Comparison of ENCODE assay signal across 31 cellular contexts in genomic region chr19:35474104-35474503, GRCh38. TPM values are rescaled to one million over a fixed set of nuclear protein-coding genes. Genes with fewer than 3 reads are reported as not detected.
"Had no signal": no experiment of that assay in that cellular context is flagged by ENCODE, and none has a peak within 500 bp of the region (broad histone marks: within the 10 kb centered on the region; RNA-seq: fewer than 3 reads in every experiment).

No MANE protein-coding gene starts in this region.

- H3K9me3 ChIP-seq: esophagus squamous epithelium, gastrocnemius medialis, heart right ventricle, left lung, lower lobe of right lung had no signal

- DNase-seq: dermis blood vessel endothelial cell; dorsolateral prefrontal cortex; effector CD4-positive, alpha-beta T cell; effector memory CD4-positive, alpha-beta T cell; erythroblast; esophagus squamous epithelium; foreskin fibroblast; foreskin melanocyte; gastrocnemius medialis; glutamatergic neuron; head of caudate nucleus; heart right ventricle; hippocampal formation; left cardiac atrium; left lung; left ventricle myocardium superior; lower lobe of right lung; mesenchymal stem cell; midbrain had no signal

- FAIRE-seq: colon, endometrium, islet of Langerhans, keratinocyte had no signal

- H3K4me1 ChIP-seq: gastrocnemius medialis, heart right ventricle, left lung, lower lobe of right lung had no signal

- H3K36me3 ChIP-seq: esophagus squamous epithelium, gastrocnemius medialis, heart right ventricle, left lung, lower lobe of right lung had no signal

- H3K27me3 ChIP-seq: dorsolateral prefrontal cortex, gastrocnemius medialis, heart right ventricle, left lung had no signal

- ATAC-seq: esophagus mucosa, gastrocnemius medialis, heart right ventricle, left cardiac atrium, left lung, left ventricle myocardium superior, lower lobe of right lung had no signal

- H3K4me3 ChIP-seq: coronary artery, dorsolateral prefrontal cortex, esophagus squamous epithelium, gastrocnemius medialis, heart right ventricle, left lung, lower lobe of right lung had no signal

- H3K27ac ChIP-seq: coronary artery, dorsolateral prefrontal cortex, epithelial cell of prostate, esophagus squamous epithelium, gastrocnemius medialis, heart right ventricle, left lung, lower lobe of right lung had no signal

RNA-seq across cellular contexts. Expression of gene KRTDAP, which starts 16.2 kb away (rescaled TPM):
- total RNA-seq: dermis blood vessel endothelial cell, gastrocnemius medialis, glomerular endothelial cell, heart right ventricle, kidney epithelial cell, left cardiac atrium, left lung, left ventricle myocardium superior, lung microvascular endothelial cell, mononuclear cell, mucosa of gallbladder had no signal
- polyA plus RNA-seq: heart right ventricle had no signal

RNA-seq across cellular contexts. Expression of gene FFAR2, which starts 26.0 kb away (rescaled TPM):
- total RNA-seq: dermis blood vessel endothelial cell, gastrocnemius medialis, glomerular endothelial cell, kidney epithelial cell, lung microvascular endothelial cell had no signal
- polyA plus RNA-seq: keratinocyte had no signal

RNA-seq across cellular contexts. Expression of gene DMKN, which starts 39.3 kb away (rescaled TPM):
- total RNA-seq: glomerular endothelial cell, lung microvascular endothelial cell, mononuclear cell had no signal

RNA-seq across cellular contexts. Expression of gene SBSN, which starts 54.0 kb away (rescaled TPM):
- total RNA-seq: dermis blood vessel endothelial cell, gastrocnemius medialis, glomerular endothelial cell, heart right ventricle, kidney epithelial cell, left cardiac atrium, left ventricle myocardium superior, lower lobe of right lung, lung microvascular endothelial cell, mononuclear cell, mucosa of gallbladder had no signal

RNA-seq across cellular contexts. Expression of gene GAPDHS, which starts 59.2 kb away (rescaled TPM):
- total RNA-seq: dermis blood vessel endothelial cell, esophagus mucosa, esophagus squamous epithelium, gastrocnemius medialis, glomerular endothelial cell, heart right ventricle, kidney epithelial cell, left cardiac atrium, left lung, left ventricle myocardium superior, lower lobe of right lung, lung microvascular endothelial cell, mononuclear cell, mucosa of gallbladder had no signal
- polyA plus RNA-seq: heart right ventricle had no signal
